23 cellular contexts compared by ENCODE assay signal in the genomic region with DNA sequence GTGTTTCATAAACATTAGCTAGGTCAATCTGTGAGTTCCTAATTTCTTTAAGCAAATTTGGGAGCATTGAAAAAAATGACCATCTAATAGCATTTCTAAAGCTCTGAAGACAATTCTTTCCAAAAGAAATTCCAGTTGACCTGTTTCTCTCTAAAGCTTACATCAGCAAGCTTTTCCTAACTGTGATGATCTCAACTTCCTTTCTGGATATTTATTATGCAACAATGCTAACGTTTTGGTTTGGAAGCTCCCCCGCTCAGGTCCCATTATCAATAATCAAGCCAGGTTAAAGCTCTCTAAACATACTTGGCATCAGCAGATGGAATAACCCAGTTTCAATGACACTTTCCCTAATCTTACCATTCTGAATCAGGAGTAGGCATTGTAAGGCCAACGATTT.
"Had no signal": no experiment of that assay in that cellular context is flagged by ENCODE, and none has a peak within 500 bp of the region (broad histone marks: within the 10 kb centered on the region; RNA-seq: fewer than 3 reads in every experiment).

No MANE protein-coding gene starts in this region.

- H3K4me3 ChIP-seq: coronary artery, dorsolateral prefrontal cortex, lung, right atrium auricular region, sigmoid colon, skin epidermis, stomach, thoracic aorta had no signal

- H3K9me3 ChIP-seq: right atrium auricular region, sigmoid colon, stomach, thoracic aorta had no signal

- H3K9me3 Mint-ChIP-seq: nephron progenitor cell; stimulated activated naive B cell treated with anti-CD40 and anti-IgM and Interleukin-4, amounts not matched to agents 10 μg/mL and 1 μg/mL and 100 μg/mL, for 72 hours had no signal

- H3K27ac ChIP-seq: coronary artery, dorsolateral prefrontal cortex, right atrium auricular region, sigmoid colon, skin epidermis, stomach, thoracic aorta had no signal

- H3K4me1 Mint-ChIP-seq: stimulated activated naive B cell treated with anti-CD40 and anti-IgM and Interleukin-4, amounts not matched to agents 10 μg/mL and 1 μg/mL and 100 μg/mL, for 72 hours had no signal

- H3K36me3 ChIP-seq: right atrium auricular region, sigmoid colon, stomach, thoracic aorta had no signal

- H3K36me3 Mint-ChIP-seq: naive thymus-derived CD4-positive, alpha-beta T cell; stimulated activated naive B cell treated with anti-CD40 and anti-IgM and Interleukin-4, amounts not matched to agents 10 μg/mL and 1 μg/mL and 100 μg/mL, for 72 hours had no signal

- DNase-seq: dorsolateral prefrontal cortex; effector CD8-positive, alpha-beta T cell; foreskin melanocyte; head of caudate nucleus; hippocampal formation; left colon; left ventricle myocardium superior; naive thymus-derived CD4-positive, alpha-beta T cell; nephron progenitor cell; posterior cingulate gyrus; sigmoid colon; stimulated activated CD4-positive, alpha-beta T cell treated with anti-CD3 and anti-CD28 coated beads, Interleukin-2, amount 100 ng/mL, for 24 hours; stimulated activated CD4-positive, alpha-beta T cell treated with anti-CD3 and anti-CD28 coated beads, Interleukin-4, amount 100 ng/mL, for 4 hours; stimulated activated naive B cell treated with anti-CD40 and anti-IgM and Interleukin-4, amounts not matched to agents 10 μg/mL and 1 μg/mL and 100 μg/mL, for 72 hours; stomach; substantia nigra; trophoblast cell had no signal

- H3K4me3 Mint-ChIP-seq: naive thymus-derived CD4-positive, alpha-beta T cell; nephron progenitor cell; stimulated activated naive B cell treated with anti-CD40 and anti-IgM and Interleukin-4, amounts not matched to agents 10 μg/mL and 1 μg/mL and 100 μg/mL, for 72 hours had no signal

- ATAC-seq: esophagus mucosa; left colon; left ventricle myocardium superior; naive thymus-derived CD4-positive, alpha-beta T cell; stimulated activated naive B cell treated with anti-CD40 and anti-IgM and Interleukin-4, amounts not matched to agents 10 μg/mL and 1 μg/mL and 100 μg/mL, for 72 hours had no signal

- H3K27ac Mint-ChIP-seq: naive thymus-derived CD4-positive, alpha-beta T cell; nephron progenitor cell; stimulated activated naive B cell treated with anti-CD40 and anti-IgM and Interleukin-4, amounts not matched to agents 10 μg/mL and 1 μg/mL and 100 μg/mL, for 72 hours had no signal

- H3K27me3 ChIP-seq: right atrium auricular region, sigmoid colon, stomach had no signal

- H3K4me1 ChIP-seq: stomach had no signal
